Comparison of ENCODE assay signal across 8 cellular contexts in genomic region chr5:120655828-120656435, GRCh38.
A peak's percentile ranks its signal among the peaks of the same experiment; 100 is the strongest.
DNase-seq lines count a peak whose midpoint lies in the region; ATAC-seq and TF ChIP-seq lines count a peak whose summit lies in the region.

No MANE protein-coding gene starts in this region.

- DNase-seq in Daoy (ENCODE audit: low read depth) (peak; percentile 45), kidney tubule cell (ENCODE audit: low spot score) (peak; percentile 13), 8988T (no peak), GM19238 (ENCODE audit: insufficient read length, low spot score) (no peak)
- DNase-seq in NK-92 treated with Interleukin-12 subunit alpha and Interleukin-12 subunit beta, amount 100 ng/mL, for 24 hours (lab: John Stamatoyannopoulos, UW) = no peak

- ATAC-seq in GM19043 (IDR thresholded peaks at IDR 0.05; ENCODE audit: low read depth, unreplicated experiment) (peak; percentile 74), HG03520 (IDR thresholded peaks at IDR 0.05; ENCODE audit: unreplicated experiment) (peak; percentile 84)

- H3K4me3 ChIP-seq in WI38 (ENCODE audit: low read depth, low read length) = no peak overlapping the region

- peak; percentile 25 for TF ChIP-seq CTCF in WI38 (IDR thresholded peaks at IDR 0.05; ENCODE audit: low read depth, low read length)

Comparison
In these comparisons a context has a peak if more than half of its experiments do, and no peak if none do; other contexts are left out.
1. DNase-seq: peak in Daoy (single experiment) and kidney tubule cell (single experiment); none in NK-92 treated with Interleukin-12 subunit alpha and Interleukin-12 subunit beta, amount 100 ng/mL, for 24 hours (single experiment), 8988T (single experiment) and GM19238 (single experiment).